In genomic region chr1:160781914-160782689, GRCh38 we compare ENCODE assay signal across 8 cellular contexts. TPM values are rescaled to one million over a fixed set of nuclear protein-coding genes. Genes with fewer than 3 reads are reported as not detected.
DNase-seq lines count a peak whose midpoint lies in the region; ATAC-seq and TF ChIP-seq lines count a peak whose summit lies in the region.

No MANE protein-coding gene starts in this region.

- H3K27me3 ChIP-seq in left ventricle myocardium inferior (ENCODE audit: low read depth): no peaks in the 10 kb centered on the region
- no peaks in the 10 kb centered on the region for H3K27me3 ChIP-seq in transverse colon
- no peaks in the 10 kb centered on the region for H3K27me3 ChIP-seq in aorta (ENCODE audit: control insufficient read depth in 1 of 2, insufficient read depth in 2 of 2, low read length in 1 of 2)
- H3K27me3 ChIP-seq in right cardiac atrium (ENCODE audit: control insufficient read depth, insufficient read depth): no peaks in the 10 kb centered on the region

- no peak for TF ChIP-seq CTCF in left ventricle myocardium inferior (IDR thresholded peaks at IDR 0.05; ENCODE audit: borderline replicate concordance)
- TF ChIP-seq CTCF in transverse colon (IDR thresholded peaks at IDR 0.05): no peak

- no peaks in the 10 kb centered on the region for H3K36me3 ChIP-seq in left ventricle myocardium inferior
- H3K36me3 ChIP-seq in transverse colon: no peaks in the 10 kb centered on the region
- no peaks in the 10 kb centered on the region for H3K36me3 ChIP-seq in aorta (ENCODE audit: control insufficient read depth in 1 of 2, insufficient read depth in 2 of 2, low read length in 1 of 2)

- peaks cover 20% of the 10 kb centered on the region for H3K4me1 Mint-ChIP-seq in activated T-helper 1 cell treated with anti-CD3 and anti-CD28 coated beads, Interleukin-12 subunit alpha, Interleukin-12 subunit beta, Interleukin-2, Interleukin-4 antibody, amounts not matched to agents 30 ng/mL and 10 ng/mL and 1 ng/mL, durations not matched to agents 14 hours and 24 hours and 36 hours (ENCODE audit: low read depth)

- intact Hi-C loops in Right ventricle myocardium superior (cut with DNase I) (no loop called here), left ventricle myocardium inferior (cut with micrococcal nuclease) (no loop called here), transverse colon (cut with DNase I; ENCODE audit: low total_unique reads) (no loop called here), aorta (cut with DNase I) (no loop called here), right cardiac atrium (cut with DNase I) (no loop called here)
- intact Hi-C loops in activated T-helper 1 cell treated with anti-CD3 and anti-CD28 coated beads, Interleukin-12 subunit alpha, Interleukin-12 subunit beta, Interleukin-2, Interleukin-4 antibody, amounts not matched to agents 30 ng/mL and 10 ng/mL and 1 ng/mL, durations not matched to agents 14 hours and 24 hours and 36 hours (cut with micrococcal nuclease): loop anchor here (1.0 kb wide), 3 partner anchors 9 to 48 kb away; partner anchors contain the start of gene LY9

- peak; percentile 31 for ATAC-seq in Right ventricle myocardium superior (ENCODE audit: poor library complexity)
- ATAC-seq in HG03064 (IDR thresholded peaks at IDR 0.05; ENCODE audit: low read depth, unreplicated experiment): peak; percentile 69
- no peak for ATAC-seq in aorta (ENCODE audit: low FRiP score)
- no peak for ATAC-seq in right cardiac atrium

- peak overlapping the region; percentile 50 for H3K27ac Mint-ChIP-seq in activated T-helper 1 cell treated with anti-CD3 and anti-CD28 coated beads, Interleukin-12 subunit alpha, Interleukin-12 subunit beta, Interleukin-2, Interleukin-4 antibody, amounts not matched to agents 30 ng/mL and 10 ng/mL and 1 ng/mL, durations not matched to agents 14 hours and 24 hours and 36 hours

- no peak for TF ChIP-seq POLR2A in transverse colon (IDR thresholded peaks at IDR 0.05)

- H3K4me3 Mint-ChIP-seq in activated T-helper 1 cell treated with anti-CD3 and anti-CD28 coated beads, Interleukin-12 subunit alpha, Interleukin-12 subunit beta, Interleukin-2, Interleukin-4 antibody, amounts not matched to agents 30 ng/mL and 10 ng/mL and 1 ng/mL, durations not matched to agents 14 hours and 24 hours and 36 hours: no peak overlapping the region

- no peaks in the 10 kb centered on the region for H3K9me3 ChIP-seq in left ventricle myocardium inferior (replicated peaks)
- no peaks in the 10 kb centered on the region for H3K9me3 ChIP-seq in transverse colon
- H3K9me3 ChIP-seq in aorta (ENCODE audit: control insufficient read depth, low read length): peaks cover 2% of the 10 kb centered on the region
- no peaks in the 10 kb centered on the region for H3K9me3 ChIP-seq in right cardiac atrium (ENCODE audit: control insufficient read depth, low read length)

- no peaks in the 10 kb centered on the region for H3K27me3 Mint-ChIP-seq in activated T-helper 1 cell treated with anti-CD3 and anti-CD28 coated beads, Interleukin-12 subunit alpha, Interleukin-12 subunit beta, Interleukin-2, Interleukin-4 antibody, amounts not matched to agents 30 ng/mL and 10 ng/mL and 1 ng/mL, durations not matched to agents 14 hours and 24 hours and 36 hours (ENCODE audit: insufficient read depth)

- TF ChIP-seq EP300 in transverse colon (IDR thresholded peaks at IDR 0.05; ENCODE audit: low read depth): no peak

- in situ Hi-C loops in transverse colon (cut with MboI; ENCODE audit: low pct_ligation_motif_present in 1 of 4, low pct_unique_long_range_greater_than_20kb in 1 of 4, low sequenced_read_pairs in 3 of 4): no loop called here

- no peaks in the 10 kb centered on the region for H3K9me3 Mint-ChIP-seq in activated T-helper 1 cell treated with anti-CD3 and anti-CD28 coated beads, Interleukin-12 subunit alpha, Interleukin-12 subunit beta, Interleukin-2, Interleukin-4 antibody, amounts not matched to agents 30 ng/mL and 10 ng/mL and 1 ng/mL, durations not matched to agents 14 hours and 24 hours and 36 hours

- H3K4me3 ChIP-seq in left ventricle myocardium inferior: no peak overlapping the region
- no peak overlapping the region for H3K4me3 ChIP-seq in transverse colon
- H3K4me3 ChIP-seq in aorta (ENCODE audit: low read length in 2 of 2): no peak overlapping the region
- H3K4me3 ChIP-seq in right cardiac atrium (ENCODE audit: low read length): no peak overlapping the region

- H3K27ac ChIP-seq in left ventricle myocardium inferior (replicated peaks): no peak overlapping the region
- H3K27ac ChIP-seq in transverse colon: peak overlapping the region; percentile 80 to 90 (median 86)
- H3K27ac ChIP-seq in aorta (ENCODE audit: low read depth in 1 of 2, low read length in 2 of 2): no peak overlapping the region
- no peak overlapping the region for H3K27ac ChIP-seq in right cardiac atrium (ENCODE audit: low read length)

- H3K36me3 Mint-ChIP-seq in activated T-helper 1 cell treated with anti-CD3 and anti-CD28 coated beads, Interleukin-12 subunit alpha, Interleukin-12 subunit beta, Interleukin-2, Interleukin-4 antibody, amounts not matched to agents 30 ng/mL and 10 ng/mL and 1 ng/mL, durations not matched to agents 14 hours and 24 hours and 36 hours (ENCODE audit: low read depth): no peaks in the 10 kb centered on the region

- H3K4me1 ChIP-seq in left ventricle myocardium inferior (no peaks in the 10 kb centered on the region), transverse colon (peaks cover 16 to 23% (median 21%) of the 10 kb centered on the region in 4 donors), aorta (ENCODE audit: control insufficient read depth in 1 of 2, insufficient read depth in 2 of 2, low read length in 2 of 2) (no peaks in the 10 kb centered on the region), right cardiac atrium (ENCODE audit: control insufficient read depth, insufficient read depth, low read length) (no peaks in the 10 kb centered on the region)

- 46 to 76% methylated on average over 4 to 9 of the region's 9 CpGs for WGBS in transverse colon (ENCODE audit: low coverage in 1 of 2), 2 donors
- WGBS in aorta, 2 donors: 81 to 82% methylated on average over 9 of the region's 9 CpGs
- WGBS in right cardiac atrium: 79% methylated on average over 9 of the region's 9 CpGs

- no peak for DNase-seq in Right ventricle myocardium superior
- no peak for DNase-seq in left ventricle myocardium inferior
- peak; percentile 32 for DNase-seq in activated T-helper 1 cell treated with anti-CD3 and anti-CD28 coated beads, Interleukin-12 subunit alpha, Interleukin-12 subunit beta, Interleukin-2, Interleukin-4 antibody, amounts not matched to agents 30 ng/mL and 10 ng/mL and 1 ng/mL, durations not matched to agents 14 hours and 24 hours and 36 hours (ENCODE audit: low spot score)
- peak; percentile 42 for DNase-seq in transverse colon
- DNase-seq in aorta: no peak
- DNase-seq in right cardiac atrium: no peak
- DNase-seq in Kasumi-1 (lab: John Stamatoyannopoulos, UW): no peak

RNA-seq across cellular contexts. Expression of gene LY9, which starts 13.9 kb away (rescaled TPM):
- total RNA-seq in Right ventricle myocardium superior (not detected), left ventricle myocardium inferior (not detected), transverse colon (1 to 10 TPM in 3 of 4 donors, under 1 TPM in 1; 0.40 to 9.4 (median 1.8) TPM), aorta (1 to 10 TPM in 1 of 2 donors, under 1 TPM in 1; 0.71 to 1.2 TPM), right cardiac atrium (under 1 TPM in 3 of 4 donors, not detected in 1; 0.25 to 0.29 (median 0.25) TPM)
- 0.49 and 0.71 TPM in 2 replicates for total RNA-seq in activated T-helper 1 cell treated with anti-CD3 and anti-CD28 coated beads, Interleukin-12 subunit alpha, Interleukin-12 subunit beta, Interleukin-2, Interleukin-4 antibody, amounts not matched to agents 30 ng/mL and 10 ng/mL and 1 ng/mL, durations not matched to agents 14 hours and 24 hours and 36 hours
- polyA plus RNA-seq in aorta (1 to 10 TPM in 1 of 2 donors, under 1 TPM in 1; 0.10 to 2.0 TPM), right cardiac atrium (0.09 TPM)

RNA-seq across cellular contexts. Expression of gene SLAMF7, which starts 43.1 kb away (rescaled TPM):
- total RNA-seq in Right ventricle myocardium superior (0.16 TPM), left ventricle myocardium inferior (0.36 TPM), transverse colon (10 to 100 TPM in 1 of 4 donors, 1 to 10 TPM in 1, under 1 TPM in 1, not detected in 1; 0.20 to 15.4 (median 2.7) TPM), aorta (1 to 10 TPM; 2.5 to 2.9 TPM), right cardiac atrium (1 to 10 TPM in 1 of 4 donors, under 1 TPM in 3; 0.31 to 1.3 (median 0.46) TPM)
- 43.7 and 53.6 TPM in 2 replicates for total RNA-seq in activated T-helper 1 cell treated with anti-CD3 and anti-CD28 coated beads, Interleukin-12 subunit alpha, Interleukin-12 subunit beta, Interleukin-2, Interleukin-4 antibody, amounts not matched to agents 30 ng/mL and 10 ng/mL and 1 ng/mL, durations not matched to agents 14 hours and 24 hours and 36 hours
- polyA plus RNA-seq in aorta (1 to 10 TPM in 1 of 2 donors, not detected in 1; 8.9 TPM), right cardiac atrium (0.07 TPM)

Comparison
In these comparisons a context has a peak if more than half of its experiments do, and no peak if none do; other contexts are left out.
1. ATAC-seq: peak in Right ventricle myocardium superior (single experiment) and HG03064 (single experiment); none in aorta (single experiment) and right cardiac atrium (0 of 2).
2. DNase-seq: peak in activated T-helper 1 cell treated with anti-CD3 and anti-CD28 coated beads, Interleukin-12 subunit alpha, Interleukin-12 subunit beta, Interleukin-2, Interleukin-4 antibody, amounts not matched to agents 30 ng/mL and 10 ng/mL and 1 ng/mL, durations not matched to agents 14 hours and 24 hours and 36 hours (single experiment) and transverse colon (single experiment); none in Right ventricle myocardium superior (single experiment), left ventricle myocardium inferior (single experiment), aorta (0 of 2), right cardiac atrium (0 of 3) and Kasumi-1 (0 of 2).
3. H3K27ac ChIP-seq: peak in transverse colon (4 of 4); none in left ventricle myocardium inferior (single experiment), aorta (0 of 2) and right cardiac atrium (single experiment).